In genomic region chr3:139288266-139288821, GRCh38 we compare ENCODE assay signal across 15 cellular contexts. TPM values are rescaled to one million over a fixed set of nuclear protein-coding genes. Genes with fewer than 3 reads are reported as not detected.
A peak's percentile ranks its signal among the peaks of the same experiment; 100 is the strongest.
DNase-seq lines count a peak whose midpoint lies in the region; ATAC-seq and TF ChIP-seq lines count a peak whose summit lies in the region.
"Had no signal": no experiment of that assay in that cellular context is flagged by ENCODE, and none has a peak within 500 bp of the region (broad histone marks: within the 10 kb centered on the region; RNA-seq: fewer than 3 reads in every experiment).

No MANE protein-coding gene starts in this region.

- no peak for ATAC-seq in HG02981 (IDR thresholded peaks at IDR 0.05; ENCODE audit: unreplicated experiment)
- ATAC-seq: mucosa of descending colon had no signal

- POLR2A ChIA-PET in HEK293 (lab: Yijun Ruan, JAX) = no interaction called here

- DNase-seq in SW480 (ENCODE audit: low spot score) (peak; percentile 46), glomerular visceral epithelial cell (ENCODE audit: extremely low spot score) (peak; percentile 14), progenitor cell of endocrine pancreas (ENCODE audit: low spot score, unreplicated experiment) (peak; percentile 20), lower leg skin (ENCODE audit: low spot score in 2 of 2) (no peak)
- no peak for DNase-seq in activated CD4-positive, CD25-positive, alpha-beta regulatory T cell treated with anti-CD3 and anti-CD28 coated beads, Interleukin-2, amount 50 U/mL, for 72 hours
- no peak for DNase-seq in stimulated activated CD4-positive, alpha-beta T cell treated with anti-CD3 and anti-CD28 coated beads, Interleukin-1b, Interleukin-23, amount 100 ng/mL, for 48 hours
- DNase-seq: activated gamma-delta T cell; CD4-positive, CD25-positive, alpha-beta regulatory T cell; effector CD8-positive, alpha-beta T cell; mucosa of descending colon; MV-4-11; NCI-H2171; NK-92 treated with Interleukin-12 subunit alpha and Interleukin-12 subunit beta, amount 100 ng/mL, for 24 hours had no signal

- 50 to 71% methylated on average over 3 to 8 of the region's 8 CpGs for WGBS in lower leg skin, 2 donors

- peak; percentile 42 for TF ChIP-seq CTCF in HEK293 (tag by site-specific recombination; IDR thresholded peaks at IDR 0.05)
- no peak for TF ChIP-seq CTCF in progenitor cell of endocrine pancreas (IDR thresholded peaks at IDR 0.05; ENCODE audit: unreplicated experiment)
- TF ChIP-seq CTCF in lower leg skin (IDR thresholded peaks at IDR 0.05) = no peak

- H3K36me3 ChIP-seq in HEK293 (ENCODE audit: control insufficient read depth in 2 of 2, insufficient read depth in 1 of 2, low read length in 2 of 2) = no peaks in the 10 kb centered on the region

- peaks cover 27% of the 10 kb centered on the region for H3K27me3 Mint-ChIP-seq in progenitor cell of endocrine pancreas
- H3K27me3 Mint-ChIP-seq: CD4-positive, CD25-positive, alpha-beta regulatory T cell had no signal

- TF ChIP-seq POLR2A in lower leg skin (IDR thresholded peaks at IDR 0.05) = no peak

- H3K27ac ChIP-seq in HEK293 (ENCODE audit: extremely low read depth, low read depth, low read length) = no peak overlapping the region

- CTCF ChIA-PET in HEK293 (lab: Yijun Ruan, JAX) = no interaction called here

- no peaks in the 10 kb centered on the region for H3K9me3 Mint-ChIP-seq in progenitor cell of endocrine pancreas (ENCODE audit: low read depth)
- H3K9me3 Mint-ChIP-seq: CD4-positive, CD25-positive, alpha-beta regulatory T cell had no signal

- H3K4me3 Mint-ChIP-seq in progenitor cell of endocrine pancreas (ENCODE audit: low read depth) = no peak overlapping the region
- H3K4me3 Mint-ChIP-seq: CD4-positive, CD25-positive, alpha-beta regulatory T cell had no signal

- no peak overlapping the region for H3K4me3 ChIP-seq in HEK293 (ENCODE audit: low read depth, low read length)
- no peak overlapping the region for H3K4me3 ChIP-seq in lower leg skin (ENCODE audit: low read depth, poor library complexity, severe bottlenecking)
- H3K4me3 ChIP-seq: mucosa of descending colon had no signal

- no peaks in the 10 kb centered on the region for H3K36me3 Mint-ChIP-seq in progenitor cell of endocrine pancreas (ENCODE audit: insufficient read depth)
- H3K36me3 Mint-ChIP-seq: CD4-positive, CD25-positive, alpha-beta regulatory T cell had no signal

- no peaks in the 10 kb centered on the region for H3K9me3 ChIP-seq in HEK293 (ENCODE audit: control insufficient read depth, insufficient read depth, low read depth, low read length)
- H3K9me3 ChIP-seq: mucosa of descending colon had no signal

- peak overlapping the region; percentile 21 for H3K27ac Mint-ChIP-seq in progenitor cell of endocrine pancreas
- H3K27ac Mint-ChIP-seq: CD4-positive, CD25-positive, alpha-beta regulatory T cell had no signal

- intact Hi-C loops in lower leg skin (cut with DNase I; ENCODE audit: low total_unique reads) = no loop called here

- peaks cover 10% of the 10 kb centered on the region for H3K4me1 Mint-ChIP-seq in progenitor cell of endocrine pancreas (ENCODE audit: low read depth)
- H3K4me1 Mint-ChIP-seq: CD4-positive, CD25-positive, alpha-beta regulatory T cell had no signal

- no peaks in the 10 kb centered on the region for H3K4me1 ChIP-seq in HEK293 (ENCODE audit: control insufficient read depth, insufficient read depth, low read length)

TF ChIP-seq in HEK293, 187 proteins besides CTCF, POLR2A, EP300 and RAD21:
- TF ChIP-seq ZNF830 (tag by site-specific recombination; IDR thresholded peaks at IDR 0.05; ENCODE audit: low read depth) (no peak), ZNF513 (tag by site-specific recombination; IDR thresholded peaks at IDR 0.05) (no peak), ZNF155 (tag by site-specific recombination; IDR thresholded peaks at IDR 0.05) (no peak), ZNF274 (IDR thresholded peaks at IDR 0.05; ENCODE audit: low read length) (no peak), ZNF274 (tag by site-specific recombination; IDR thresholded peaks at IDR 0.05; ENCODE audit: borderline replicate concordance) (no peak), ZNF138 (tag by site-specific recombination; IDR thresholded peaks at IDR 0.05; ENCODE audit: borderline replicate concordance) (no peak), IKZF3 (tag by site-specific recombination; IDR thresholded peaks at IDR 0.05) (no peak), ZNF664 (tag by site-specific recombination; IDR thresholded peaks at IDR 0.05) (no peak), ZNF423 (tag by site-specific recombination; IDR thresholded peaks at IDR 0.05) (no peak), ZNF114 (tag by site-specific recombination; IDR thresholded peaks at IDR 0.05) (no peak), ZNF624 (tag by site-specific recombination; IDR thresholded peaks at IDR 0.05) (no peak), ZEB2 (tag by site-specific recombination; IDR thresholded peaks at IDR 0.05) (no peak), ZNF777 (tag by site-specific recombination; IDR thresholded peaks at IDR 0.05; ENCODE audit: borderline replicate concordance) (no peak), ZNF311 (tag by site-specific recombination; IDR thresholded peaks at IDR 0.05; ENCODE audit: borderline replicate concordance) (no peak), ZNF639 (tag by site-specific recombination; IDR thresholded peaks at IDR 0.05) (no peak), ZNF704 (tag by site-specific recombination; IDR thresholded peaks at IDR 0.05) (no peak), ZNF555 (tag by site-specific recombination; conservative IDR thresholded peaks at IDR 0.05) (no peak), MYNN (tag by site-specific recombination; IDR thresholded peaks at IDR 0.05; ENCODE audit: borderline replicate concordance) (no peak), GLI2 (tag by site-specific recombination; IDR thresholded peaks at IDR 0.05; ENCODE audit: borderline replicate concordance, low read depth) (no peak)

RNA-seq across cellular contexts. Expression of gene MRPS22, which starts 55.5 kb away (rescaled TPM):
- 35.7 and 39.5 TPM in 2 replicates for total RNA-seq in progenitor cell of endocrine pancreas
- total RNA-seq in lower leg skin = 10 to 100 TPM; 39.5 to 53.3 (median 47.0) TPM

Comparison
In these comparisons a context has a peak if more than half of its experiments do, and no peak if none do; other contexts are left out.
1. DNase-seq: peak in SW480 (single experiment), glomerular visceral epithelial cell (single experiment) and progenitor cell of endocrine pancreas (single experiment); none in lower leg skin (0 of 2), activated CD4-positive, CD25-positive, alpha-beta regulatory T cell treated with anti-CD3 and anti-CD28 coated beads, Interleukin-2, amount 50 U/mL, for 72 hours (single experiment) and stimulated activated CD4-positive, alpha-beta T cell treated with anti-CD3 and anti-CD28 coated beads, Interleukin-1b, Interleukin-23, amount 100 ng/mL, for 48 hours (single experiment).